ENCODE assay signal across 2 cellular contexts in the genomic region with DNA sequence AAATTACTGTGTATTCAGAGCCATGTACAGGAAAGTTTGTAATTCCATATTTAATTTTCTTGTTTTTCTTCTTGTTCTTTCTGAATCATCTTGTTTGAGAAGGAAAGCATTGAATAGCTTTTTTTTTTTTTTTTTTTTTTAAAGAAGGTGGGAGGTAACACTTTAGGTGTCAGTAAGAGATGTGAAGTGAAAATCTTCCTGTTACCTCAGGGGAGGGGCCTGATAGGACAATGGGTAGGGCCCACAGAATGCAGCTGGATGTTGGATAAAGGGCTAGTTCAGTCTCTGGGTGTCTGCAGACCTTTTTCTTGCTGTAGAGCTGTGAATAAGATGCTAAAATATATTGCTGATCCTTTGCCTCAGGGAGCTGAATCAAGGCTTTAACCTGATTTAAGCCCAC.
TF ChIP-seq lines count a peak whose summit lies in the region.

No MANE protein-coding gene starts in this region.

TF ChIP-seq in HepG2, 621 proteins besides CTCF, POLR2A, EP300 and RAD21:
- no peak for TF ChIP-seq ZNF501 (CRISPR knock-in tag; IDR thresholded peaks at IDR 0.05)
- no peak for TF ChIP-seq ZZZ3 (CRISPR knock-in tag; IDR thresholded peaks at IDR 0.05; ENCODE audit: borderline replicate concordance)
- TF ChIP-seq, protein P1, sequence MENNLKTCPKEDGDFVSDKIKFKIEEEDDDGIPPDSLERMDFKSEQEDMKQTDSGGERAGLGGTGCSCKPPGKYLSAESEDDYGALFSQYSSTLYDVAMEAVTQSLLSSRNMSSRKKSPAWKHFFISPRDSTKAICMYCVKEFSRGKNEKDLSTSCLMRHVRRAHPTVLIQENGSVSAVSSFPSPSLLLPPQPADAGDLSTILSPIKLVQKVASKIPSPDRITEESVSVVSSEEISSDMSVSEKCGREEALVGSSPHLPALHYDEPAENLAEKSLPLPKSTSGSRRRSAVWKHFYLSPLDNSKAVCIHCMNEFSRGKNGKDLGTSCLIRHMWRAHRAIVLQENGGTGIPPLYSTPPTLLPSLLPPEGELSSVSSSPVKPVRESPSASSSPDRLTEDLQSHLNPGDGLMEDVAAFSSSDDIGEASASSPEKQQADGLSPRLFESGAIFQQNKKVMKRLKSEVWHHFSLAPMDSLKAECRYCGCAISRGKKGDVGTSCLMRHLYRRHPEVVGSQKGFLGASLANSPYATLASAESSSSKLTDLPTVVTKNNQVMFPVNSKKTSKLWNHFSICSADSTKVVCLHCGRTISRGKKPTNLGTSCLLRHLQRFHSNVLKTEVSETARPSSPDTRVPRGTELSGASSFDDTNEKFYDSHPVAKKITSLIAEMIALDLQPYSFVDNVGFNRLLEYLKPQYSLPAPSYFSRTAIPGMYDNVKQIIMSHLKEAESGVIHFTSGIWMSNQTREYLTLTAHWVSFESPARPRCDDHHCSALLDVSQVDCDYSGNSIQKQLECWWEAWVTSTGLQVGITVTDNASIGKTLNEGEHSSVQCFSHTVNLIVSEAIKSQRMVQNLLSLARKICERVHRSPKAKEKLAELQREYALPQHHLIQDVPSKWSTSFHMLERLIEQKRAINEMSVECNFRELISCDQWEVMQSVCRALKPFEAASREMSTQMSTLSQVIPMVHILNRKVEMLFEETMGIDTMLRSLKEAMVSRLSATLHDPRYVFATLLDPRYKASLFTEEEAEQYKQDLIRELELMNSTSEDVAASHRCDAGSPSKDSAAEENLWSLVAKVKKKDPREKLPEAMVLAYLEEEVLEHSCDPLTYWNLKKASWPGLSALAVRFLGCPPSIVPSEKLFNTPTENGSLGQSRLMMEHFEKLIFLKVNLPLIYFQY (CRISPR knock-in tag; IDR thresholded peaks at IDR 0.05; ENCODE audit: borderline replicate concordance): no peak
- no peak for TF ChIP-seq ZBTB33 (CRISPR knock-in tag; IDR thresholded peaks at IDR 0.05)
- no peak for TF ChIP-seq FOSL1 (CRISPR knock-in tag; IDR thresholded peaks at IDR 0.05; ENCODE audit: borderline replicate concordance)
- TF ChIP-seq ZEB1 (IDR thresholded peaks at IDR 0.05; ENCODE audit: insufficient replicate concordance, low read depth): no peak
- TF ChIP-seq ZNF607 (CRISPR knock-in tag; IDR thresholded peaks at IDR 0.05; ENCODE audit: borderline replicate concordance): no peak
- TF ChIP-seq, protein P2, sequence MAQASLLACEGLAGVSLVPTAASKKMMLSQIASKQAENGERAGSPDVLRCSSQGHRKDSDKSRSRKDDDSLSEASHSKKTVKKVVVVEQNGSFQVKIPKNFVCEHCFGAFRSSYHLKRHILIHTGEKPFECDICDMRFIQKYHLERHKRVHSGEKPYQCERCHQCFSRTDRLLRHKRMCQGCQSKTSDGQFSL (CRISPR knock-in tag; IDR thresholded peaks at IDR 0.05): no peak
- TF ChIP-seq TSC22D2 (CRISPR knock-in tag; IDR thresholded peaks at IDR 0.05; ENCODE audit: borderline replicate concordance): no peak
- TF ChIP-seq SP4 (CRISPR knock-in tag; IDR thresholded peaks at IDR 0.05): no peak
- no peak for TF ChIP-seq ZNF572 (CRISPR knock-in tag; IDR thresholded peaks at IDR 0.05)
- TF ChIP-seq MATR3 (CRISPR knock-in tag; IDR thresholded peaks at IDR 0.05): no peak
- no peak for TF ChIP-seq ARID3A (IDR thresholded peaks at IDR 0.05; ENCODE audit: low read depth, low read length)
- TF ChIP-seq KAT8 (CRISPR knock-in tag; IDR thresholded peaks at IDR 0.05): no peak
- no peak for TF ChIP-seq SATB2 (CRISPR knock-in tag; IDR thresholded peaks at IDR 0.05)
TF ChIP-seq in HepG2: peak in this region for 0.

TF ChIP-seq in H1, 55 proteins besides CTCF, POLR2A, EP300 and RAD21:
- TF ChIP-seq BRCA1 (IDR thresholded peaks at IDR 0.05; ENCODE audit: low read depth, low read length) (no peak), RXRA (IDR thresholded peaks at IDR 0.05; ENCODE audit: insufficient read depth, low read depth, low read length) (no peak)
